23 cellular contexts compared by ENCODE assay signal in the genomic region with DNA sequence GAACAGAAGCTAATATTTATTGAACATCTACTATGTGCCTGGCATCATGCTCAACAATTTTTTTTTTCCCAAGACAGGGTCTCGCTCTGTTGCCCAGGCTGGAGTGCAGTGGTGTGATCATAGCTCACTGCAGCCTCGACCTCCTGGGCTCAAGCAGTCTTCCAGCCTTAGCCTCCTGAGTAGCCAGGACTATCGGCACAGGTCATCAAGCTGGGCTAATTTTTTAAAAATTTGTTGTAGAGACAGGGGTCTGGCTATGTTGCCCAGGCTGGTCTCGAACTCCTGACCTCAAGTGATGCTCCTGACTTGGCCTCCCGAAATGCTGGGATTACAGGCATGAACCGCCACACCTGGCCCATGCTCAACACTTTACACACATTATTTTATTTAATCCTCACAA. TPM values are rescaled to one million over a fixed set of nuclear protein-coding genes. Genes with fewer than 3 reads are reported as not detected.
"Had no signal": no experiment of that assay in that cellular context is flagged by ENCODE, and none has a peak within 500 bp of the region (broad histone marks: within the 10 kb centered on the region; RNA-seq: fewer than 3 reads in every experiment).

No MANE protein-coding gene starts in this region.

- H3K4me3 Mint-ChIP-seq: naive B cell, type B pancreatic cell had no signal

- DNase-seq: colonic mucosa; dermis blood vessel endothelial cell; erythroblast; foreskin melanocyte; head of caudate nucleus; hippocampal formation; kidney glomerular epithelial cell; lower lobe of right lung; mesenchymal stem cell; midbrain; naive B cell; psoas muscle; retina; right lobe of liver; stimulated activated naive CD4-positive, alpha-beta T cell; stomach had no signal

- H3K27ac Mint-ChIP-seq: naive B cell, type B pancreatic cell had no signal

- ATAC-seq: lower lobe of right lung had no signal

- H3K4me3 ChIP-seq: colonic mucosa, lower lobe of right lung, psoas muscle, right lobe of liver, stomach had no signal

- H3K36me3 ChIP-seq: colonic mucosa, lower lobe of right lung, right lobe of liver had no signal

- H3K9me3 ChIP-seq: colonic mucosa, lower lobe of right lung, neutrophil, psoas muscle, right lobe of liver, stomach had no signal

- H3K4me1 ChIP-seq: colonic mucosa, lower lobe of right lung had no signal

- H3K27ac ChIP-seq: colonic mucosa, lower lobe of right lung, neutrophil, right lobe of liver had no signal

- H3K36me3 Mint-ChIP-seq: type B pancreatic cell had no signal

- H3K27me3 ChIP-seq: colonic mucosa, neutrophil, right lobe of liver, stomach had no signal

- H3K9me3 Mint-ChIP-seq: naive B cell, type B pancreatic cell had no signal

- H3K27me3 Mint-ChIP-seq: naive B cell, type B pancreatic cell had no signal

RNA-seq across cellular contexts. Expression of a gene that starts 35.7 kb away (rescaled TPM):
- total RNA-seq: dermis blood vessel endothelial cell, endothelial cell of umbilical vein had no signal

RNA-seq across cellular contexts. Expression of a gene that starts 48.9 kb away (rescaled TPM):
- total RNA-seq: cerebellum, colonic mucosa, dermis blood vessel endothelial cell, endothelial cell of umbilical vein, lower lobe of right lung, osteoblast, psoas muscle, right lobe of liver, stomach had no signal
- polyA plus RNA-seq: endothelial cell of umbilical vein, neural cell, psoas muscle, stomach, thymus had no signal

RNA-seq across cellular contexts. Expression of a gene that starts 57.5 kb away (rescaled TPM):
- total RNA-seq: cerebellum, dermis blood vessel endothelial cell, endothelial cell of umbilical vein, osteoblast, stomach had no signal
- polyA plus RNA-seq: endothelial cell of umbilical vein, neural cell, psoas muscle, stomach, thymus had no signal
